ENCODE assay signal across 8 cellular contexts in the genomic region with DNA sequence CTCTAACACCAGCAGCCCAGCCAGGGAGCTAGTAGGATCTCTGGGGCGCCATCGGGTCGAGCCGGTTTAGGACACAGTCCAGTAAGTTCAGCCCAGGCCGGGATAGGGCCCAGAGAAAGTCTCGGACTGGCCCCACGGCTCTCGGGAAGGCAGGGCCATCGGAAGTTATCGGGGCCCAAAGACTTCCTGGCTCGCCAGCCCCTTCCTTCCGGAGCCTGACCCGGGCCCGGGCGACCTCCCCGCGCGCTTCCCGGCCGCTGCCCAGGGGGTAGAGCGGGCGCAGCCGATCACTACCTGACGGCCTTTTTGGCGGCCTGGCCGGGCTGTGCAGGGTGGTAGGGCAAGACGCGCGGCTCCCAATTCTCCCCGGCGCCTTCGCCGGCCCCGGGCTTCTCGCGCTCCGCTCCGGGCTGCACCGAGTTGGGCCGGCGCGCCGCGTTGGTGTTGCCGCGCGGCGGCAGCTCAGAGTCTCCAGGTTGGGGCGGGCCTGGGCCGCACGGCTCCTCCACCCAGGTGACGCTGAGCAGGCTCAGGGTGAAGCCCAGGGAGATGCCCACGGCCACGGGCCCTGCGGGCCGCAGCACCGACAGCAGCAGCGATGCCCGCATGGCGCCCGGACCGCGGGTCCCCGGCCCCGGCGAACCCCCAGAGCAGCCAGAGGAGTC. TPM values are rescaled to one million over a fixed set of nuclear protein-coding genes. Genes with fewer than 3 reads are reported as not detected.
DNase-seq lines count a peak whose midpoint lies in the region; ATAC-seq and TF ChIP-seq lines count a peak whose summit lies in the region.

No MANE protein-coding gene starts in this region.

- H3K27me3 ChIP-seq in heart right ventricle: peaks cover 0 to 54% (median 11%) of the 10 kb centered on the region in 7 donors

- peaks cover 0 to 38% (median 20%) of the 10 kb centered on the region in 9 donors for H3K36me3 ChIP-seq in heart right ventricle

- H3K27me3 Mint-ChIP-seq in activated T-helper 1 cell treated with anti-CD3 and anti-CD28 coated beads, Interleukin-12 subunit alpha, Interleukin-12 subunit beta, Interleukin-2, Interleukin-4 antibody, amounts not matched to agents 30 ng/mL and 10 ng/mL and 1 ng/mL, durations not matched to agents 14 hours and 24 hours and 36 hours (ENCODE audit: insufficient read depth): peaks cover 23% of the 10 kb centered on the region

- H3K4me3 ChIP-seq in heart right ventricle (peak overlapping the region; percentile 40 to 92 (median 80)), retinal pigment epithelial cell (ENCODE audit: low read length) (peak overlapping the region; percentile 82)

- H3K4me1 Mint-ChIP-seq in activated T-helper 1 cell treated with anti-CD3 and anti-CD28 coated beads, Interleukin-12 subunit alpha, Interleukin-12 subunit beta, Interleukin-2, Interleukin-4 antibody, amounts not matched to agents 30 ng/mL and 10 ng/mL and 1 ng/mL, durations not matched to agents 14 hours and 24 hours and 36 hours (ENCODE audit: low read depth): peaks cover 20% of the 10 kb centered on the region

- peak; percentile 39 for ATAC-seq in GM21390 (IDR thresholded peaks at IDR 0.05; ENCODE audit: unreplicated experiment)
- peak; percentile 0 to 51 (median 20) for ATAC-seq in heart right ventricle

- H3K36me3 Mint-ChIP-seq in activated T-helper 1 cell treated with anti-CD3 and anti-CD28 coated beads, Interleukin-12 subunit alpha, Interleukin-12 subunit beta, Interleukin-2, Interleukin-4 antibody, amounts not matched to agents 30 ng/mL and 10 ng/mL and 1 ng/mL, durations not matched to agents 14 hours and 24 hours and 36 hours (ENCODE audit: low read depth): peaks cover 7% of the 10 kb centered on the region

- H3K9me3 Mint-ChIP-seq in activated T-helper 1 cell treated with anti-CD3 and anti-CD28 coated beads, Interleukin-12 subunit alpha, Interleukin-12 subunit beta, Interleukin-2, Interleukin-4 antibody, amounts not matched to agents 30 ng/mL and 10 ng/mL and 1 ng/mL, durations not matched to agents 14 hours and 24 hours and 36 hours: no peaks in the 10 kb centered on the region

- peak overlapping the region; percentile 62 to 93 (median 90) for H3K27ac ChIP-seq in heart right ventricle

- H3K9me3 ChIP-seq in heart right ventricle: no peaks in the 10 kb centered on the region

- intact Hi-C loops in activated T-helper 1 cell treated with anti-CD3 and anti-CD28 coated beads, Interleukin-12 subunit alpha, Interleukin-12 subunit beta, Interleukin-2, Interleukin-4 antibody, amounts not matched to agents 30 ng/mL and 10 ng/mL and 1 ng/mL, durations not matched to agents 14 hours and 24 hours and 36 hours (cut with micrococcal nuclease): loop anchor here (1.0 to 10.0 kb wide), 11 partner anchors 45 to 1271 kb away; a partner anchor contains a TSS
- intact Hi-C loops in heart right ventricle (cut with DNase I): loop anchor here in 9 of 10 donors (1.0 to 5.0 kb wide), 12 partner anchors 28 to 159 kb away; a partner anchor contains a TSS

- whole genome bisulfite sequencing in heart right ventricle, 2 donors: 0 to 1% methylated on average over 54 to 66 of the region's 66 CpGs

- H3K4me3 Mint-ChIP-seq in activated T-helper 1 cell treated with anti-CD3 and anti-CD28 coated beads, Interleukin-12 subunit alpha, Interleukin-12 subunit beta, Interleukin-2, Interleukin-4 antibody, amounts not matched to agents 30 ng/mL and 10 ng/mL and 1 ng/mL, durations not matched to agents 14 hours and 24 hours and 36 hours: peak overlapping the region; percentile 93

- peak overlapping the region; percentile 85 for H3K27ac Mint-ChIP-seq in activated T-helper 1 cell treated with anti-CD3 and anti-CD28 coated beads, Interleukin-12 subunit alpha, Interleukin-12 subunit beta, Interleukin-2, Interleukin-4 antibody, amounts not matched to agents 30 ng/mL and 10 ng/mL and 1 ng/mL, durations not matched to agents 14 hours and 24 hours and 36 hours

- DNase-seq in NCI-H2107 (lab: John Stamatoyannopoulos, UW) (peak; percentile 46), NCI-H2107 treated with DMSO at 0.1 percent for 48 hours (lab: John Stamatoyannopoulos, UW; ENCODE audit: unreplicated experiment) (no peak), HK-2 (ENCODE audit: unreplicated experiment) (peak; percentile 73), heart right ventricle (no peak), retinal pigment epithelial cell (ENCODE audit: low read depth) (no peak), 8988T (no peak)
- no peak for DNase-seq in activated T-helper 1 cell treated with anti-CD3 and anti-CD28 coated beads, Interleukin-12 subunit alpha, Interleukin-12 subunit beta, Interleukin-2, Interleukin-4 antibody, amounts not matched to agents 30 ng/mL and 10 ng/mL and 1 ng/mL, durations not matched to agents 14 hours and 24 hours and 36 hours (ENCODE audit: low spot score)

- peaks cover 7 to 44% (median 34%) of the 10 kb centered on the region in 9 donors for H3K4me1 ChIP-seq in heart right ventricle

- peak in 1 of 9 donors; percentile 18 for TF ChIP-seq CTCF in heart right ventricle (IDR thresholded peaks at IDR 0.05)
- TF ChIP-seq CTCF in retinal pigment epithelial cell (conservative IDR thresholded peaks at IDR 0.05; ENCODE audit: low read depth, low read length): no peak

RNA-seq across cellular contexts. Expression of a gene that starts 0.5 kb away (rescaled TPM):
- 41.3 and 43.4 TPM in 2 replicates for total RNA-seq in activated T-helper 1 cell treated with anti-CD3 and anti-CD28 coated beads, Interleukin-12 subunit alpha, Interleukin-12 subunit beta, Interleukin-2, Interleukin-4 antibody, amounts not matched to agents 30 ng/mL and 10 ng/mL and 1 ng/mL, durations not matched to agents 14 hours and 24 hours and 36 hours
- 100 to 1,000 TPM in 4 of 10 donors, 10 to 100 TPM in 6; 66.5 to 166 (median 95.9) TPM for total RNA-seq in heart right ventricle
- 100 to 1,000 TPM in 1 of 2 donors, 10 to 100 TPM in 1; 76.9 to 221 TPM for polyA plus RNA-seq in heart right ventricle

RNA-seq across cellular contexts. Expression of a gene that starts 0.8 kb away (rescaled TPM):
- total RNA-seq in activated T-helper 1 cell treated with anti-CD3 and anti-CD28 coated beads, Interleukin-12 subunit alpha, Interleukin-12 subunit beta, Interleukin-2, Interleukin-4 antibody, amounts not matched to agents 30 ng/mL and 10 ng/mL and 1 ng/mL, durations not matched to agents 14 hours and 24 hours and 36 hours: 2.9 and 3.3 TPM in 2 replicates
- total RNA-seq in heart right ventricle: 1 to 10 TPM in 8 of 10 donors, under 1 TPM in 2; 0.59 to 3.5 (median 1.6) TPM
- polyA plus RNA-seq in heart right ventricle: 10 to 100 TPM in 1 of 2 donors, 1 to 10 TPM in 1; 3.0 to 10.7 TPM

RNA-seq across cellular contexts. Expression of a gene that starts 28.3 kb away (rescaled TPM):
- total RNA-seq in activated T-helper 1 cell treated with anti-CD3 and anti-CD28 coated beads, Interleukin-12 subunit alpha, Interleukin-12 subunit beta, Interleukin-2, Interleukin-4 antibody, amounts not matched to agents 30 ng/mL and 10 ng/mL and 1 ng/mL, durations not matched to agents 14 hours and 24 hours and 36 hours: 0.21 and 0.24 TPM in 2 replicates
- total RNA-seq in heart right ventricle: 100 to 1,000 TPM; 161 to 277 (median 171) TPM
- polyA plus RNA-seq in heart right ventricle: 100 to 1,000 TPM; 108 to 310 TPM

RNA-seq across cellular contexts. Expression of a gene that starts 28.8 kb away (rescaled TPM):
- total RNA-seq in activated T-helper 1 cell treated with anti-CD3 and anti-CD28 coated beads, Interleukin-12 subunit alpha, Interleukin-12 subunit beta, Interleukin-2, Interleukin-4 antibody, amounts not matched to agents 30 ng/mL and 10 ng/mL and 1 ng/mL, durations not matched to agents 14 hours and 24 hours and 36 hours: 0.08 TPM in 1 of 2 replicates, not detected in the other
- total RNA-seq in heart right ventricle: under 1 TPM in 5 of 10 donors, not detected in 5; 0.15 to 0.43 (median 0.20) TPM
- not detected for polyA plus RNA-seq in heart right ventricle

RNA-seq across cellular contexts. Expression of a gene that starts 29.0 kb away (rescaled TPM):
- not detected in 2 replicates for total RNA-seq in activated T-helper 1 cell treated with anti-CD3 and anti-CD28 coated beads, Interleukin-12 subunit alpha, Interleukin-12 subunit beta, Interleukin-2, Interleukin-4 antibody, amounts not matched to agents 30 ng/mL and 10 ng/mL and 1 ng/mL, durations not matched to agents 14 hours and 24 hours and 36 hours
- total RNA-seq in heart right ventricle: 1 to 10 TPM; 1.1 to 4.2 (median 2.5) TPM
- polyA plus RNA-seq in heart right ventricle: 10 to 100 TPM in 1 of 2 donors, 1 to 10 TPM in 1; 4.0 to 22.1 TPM

Comparison
In these comparisons a context has a peak if more than half of its experiments do, and no peak if none do; other contexts are left out.
1. DNase-seq: peak in NCI-H2107 (single experiment) and HK-2 (single experiment); none in NCI-H2107 treated with DMSO at 0.1 percent for 48 hours (single experiment), activated T-helper 1 cell treated with anti-CD3 and anti-CD28 coated beads, Interleukin-12 subunit alpha, Interleukin-12 subunit beta, Interleukin-2, Interleukin-4 antibody, amounts not matched to agents 30 ng/mL and 10 ng/mL and 1 ng/mL, durations not matched to agents 14 hours and 24 hours and 36 hours (single experiment), heart right ventricle (0 of 2), retinal pigment epithelial cell (single experiment) and 8988T (single experiment).
2. RNA of a gene that starts 28.3 kb away (total RNA-seq): 161 to 277 TPM in heart right ventricle; 0.21 to 0.24 TPM in activated T-helper 1 cell treated with anti-CD3 and anti-CD28 coated beads, Interleukin-12 subunit alpha, Interleukin-12 subunit beta, Interleukin-2, Interleukin-4 antibody, amounts not matched to agents 30 ng/mL and 10 ng/mL and 1 ng/mL, durations not matched to agents 14 hours and 24 hours and 36 hours; every median in the first group is over 100 times any median in the second.